8 cellular contexts compared by ENCODE assay signal in the genomic region with DNA sequence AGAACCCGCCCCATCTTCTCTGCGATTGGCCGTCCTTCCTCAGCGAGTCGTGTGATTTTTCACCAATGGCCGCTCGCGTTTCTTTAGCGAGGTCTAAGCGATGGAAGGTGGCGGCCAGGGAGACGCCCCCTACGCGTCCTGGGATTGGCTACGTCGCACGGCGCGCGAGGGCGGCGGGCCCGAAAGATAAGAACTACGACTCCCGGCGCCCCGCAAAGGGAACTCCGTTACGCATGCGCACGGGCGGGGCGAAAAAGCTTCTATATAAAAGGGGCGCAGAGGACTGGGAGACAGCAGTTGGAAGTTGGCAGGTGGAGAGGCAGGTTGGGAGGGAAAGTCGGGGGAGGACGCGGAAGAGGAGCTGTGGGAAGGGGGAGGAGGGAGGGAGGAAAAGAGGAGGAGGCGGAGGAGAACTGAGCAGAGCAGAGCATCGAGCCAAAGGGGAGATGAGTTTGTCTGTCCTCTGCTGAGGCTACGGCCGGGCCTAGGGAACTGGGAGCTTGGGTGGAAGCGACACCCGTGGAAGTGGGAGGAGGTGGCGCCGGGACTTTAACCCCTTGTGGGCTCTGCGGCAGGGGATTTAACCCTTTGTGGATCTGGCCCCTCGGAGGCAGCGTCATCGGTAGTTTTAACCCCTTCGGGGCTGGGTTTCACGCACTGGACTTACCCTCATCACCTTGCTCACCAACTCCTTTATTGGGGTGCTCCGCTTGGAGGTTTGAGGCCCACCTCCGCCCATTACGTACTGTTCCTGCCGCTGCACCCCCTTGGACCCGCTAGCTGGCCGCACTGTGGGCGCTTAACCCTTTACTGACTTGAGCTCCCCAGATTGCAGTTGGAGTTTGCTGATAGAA. TPM values are rescaled to one million over a fixed set of nuclear protein-coding genes. Genes with fewer than 3 reads are reported as not detected.
A peak's percentile ranks its signal among the peaks of the same experiment; 100 is the strongest.
DNase-seq lines count a peak whose midpoint lies in the region; ATAC-seq and TF ChIP-seq lines count a peak whose summit lies in the region.

A gene with protein sequence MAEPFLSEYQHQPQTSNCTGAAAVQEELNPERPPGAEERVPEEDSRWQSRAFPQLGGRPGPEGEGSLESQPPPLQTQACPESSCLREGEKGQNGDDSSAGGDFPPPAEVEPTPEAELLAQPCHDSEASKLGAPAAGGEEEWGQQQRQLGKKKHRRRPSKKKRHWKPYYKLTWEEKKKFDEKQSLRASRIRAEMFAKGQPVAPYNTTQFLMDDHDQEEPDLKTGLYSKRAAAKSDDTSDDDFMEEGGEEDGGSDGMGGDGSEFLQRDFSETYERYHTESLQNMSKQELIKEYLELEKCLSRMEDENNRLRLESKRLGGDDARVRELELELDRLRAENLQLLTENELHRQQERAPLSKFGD (plus strand): TSS at position 293 of the 854 bp plus-strand sequence. CDS start 716 bp downstream, outside the sequence.

- no peak within 1 kb of the TSS for H2BK20ac ChIP-seq in H9 (ENCODE audit: low read depth, low read length, poor library complexity, severe bottlenecking)

- H2BK12ac ChIP-seq in H9 (ENCODE audit: insufficient read length, low read depth, low read length), result no peak within 1 kb of the TSS

- no peak within 1 kb of the TSS for H2AFZ ChIP-seq in H9 (ENCODE audit: low read length)

- peak within 1 kb of the TSS; percentile 92 for H3K27ac ChIP-seq in H9 (ENCODE audit: insufficient read length, low read depth, low read length)

- no peak within 1 kb of the TSS for H2BK15ac ChIP-seq in H9 (ENCODE audit: low read depth, low read length)

- H3K79me1 ChIP-seq in H9 (ENCODE audit: insufficient read depth, low read depth, low read length, poor library complexity, severe bottlenecking), result peaks cover 4% of the 10 kb centered on the region

- H3K27ac Mint-ChIP-seq in H9, result peak within 1 kb of the TSS; percentile 99 to 100 (median 100)
- H3K27ac Mint-ChIP-seq in natural killer cell treated with Interleukin-12 subunit alpha and Interleukin-12 subunit beta and Interleukin-15 and Interleukin-18, amount 100 ng/mL, for 72 hours, result peak within 1 kb of the TSS; percentile 100

- no peak within 1 kb of the TSS for H3T11ph ChIP-seq in H9 (ENCODE audit: low read length)

- H3K27me3 Mint-ChIP-seq in H9 (ENCODE audit: low read depth), result peaks cover 2% of the 10 kb centered on the region
- H3K27me3 Mint-ChIP-seq in natural killer cell treated with Interleukin-12 subunit alpha and Interleukin-12 subunit beta and Interleukin-15 and Interleukin-18, amount 100 ng/mL, for 72 hours, result no peaks in the 10 kb centered on the region

- peak within 1 kb of the TSS; percentile 93 for H3K9ac ChIP-seq in H9 (ENCODE audit: extremely low read depth, insufficient read length, low read length)

- H3K9me3 ChIP-seq in H9 (ENCODE audit: control insufficient read depth, low read depth, low read length) (no peaks in the 10 kb centered on the region), MG63 (no peaks in the 10 kb centered on the region)

- no peaks in the 10 kb centered on the region for H4K20me1 ChIP-seq in H9 (ENCODE audit: control insufficient read depth, insufficient read depth, insufficient read length)

- H3K4me3 ChIP-seq in MG63 (peak within 1 kb of the TSS; percentile 93), fibroblast of pulmonary artery (replicated peaks; ENCODE audit: low read depth, low read length) (peak within 1 kb of the TSS; percentile 99)

- H3K23me2 ChIP-seq in H9 (ENCODE audit: insufficient read length, low read depth, low read length, poor library complexity, severe bottlenecking), result peaks cover 22% of the 10 kb centered on the region

- H3K4me1 ChIP-seq in H9 (ENCODE audit: insufficient read depth, low read length), result peaks cover 2% of the 10 kb centered on the region; the same call in 1 of the 2 replicates

- TF ChIP-seq CTCF in H9 (conservative IDR thresholded peaks at IDR 0.05) (no peak), fibroblast of pulmonary artery (IDR thresholded peaks at IDR 0.05; ENCODE audit: low read length, missing control alignments) (no peak)

- ATAC-seq in natural killer cell treated with Interleukin-12 subunit alpha and Interleukin-12 subunit beta and Interleukin-15 and Interleukin-18, amount 100 ng/mL, for 72 hours, result peak; percentile 90 to 91
- ATAC-seq in stimulated activated naive CD8-positive, alpha-beta T cell treated with anti-CD3 and anti-CD28 coated beads, Interleukin-15, Interleukin-2, amounts not matched to agents 100 U/mL and 50 U/mL, for 24 hours, result peak; percentile 83

- no peak within 1 kb of the TSS for H4K91ac ChIP-seq in H9 (ENCODE audit: insufficient read length, low read depth, low read length)

- H3K23ac ChIP-seq in H9 (ENCODE audit: insufficient read length, low read depth, low read length), result no peak within 1 kb of the TSS

- peak within 1 kb of the TSS; percentile 5 for H3K56ac ChIP-seq in H9 (ENCODE audit: insufficient read length, low read depth, low read length)

- H3K14ac ChIP-seq in H9 (ENCODE audit: insufficient read depth, low read length), result peak within 1 kb of the TSS; percentile 90

- no peaks in the 10 kb centered on the region; the same call in 1 of the 2 replicates for H3K79me2 ChIP-seq in H9 (ENCODE audit: insufficient read depth, low read length)

- no peaks in the 10 kb centered on the region for H3K27me3 ChIP-seq in H9 (ENCODE audit: insufficient read depth, low read length)
- H3K27me3 ChIP-seq in MG63, result no peaks in the 10 kb centered on the region

- H2AK5ac ChIP-seq in H9 (ENCODE audit: insufficient read length, low read length), result no peak within 1 kb of the TSS

- no peak within 1 kb of the TSS for H3K4ac ChIP-seq in H9 (ENCODE audit: low read depth, low read length)

- DNase-seq in ELF-1 (ENCODE audit: low read depth, low spot score) (peak; percentile 100), H9 (peak; percentile 100), MG63 (peak; percentile 99), SHP77 treated with DMSO at 0.1 percent for 48 hours (lab: John Stamatoyannopoulos, UW) (peak; percentile 95), fibroblast of pulmonary artery (ENCODE audit: low read depth) (peak; percentile 100)
- peak; percentile 100 for DNase-seq in activated effector memory CD4-positive, alpha-beta T cell treated with anti-CD3 and anti-CD28 coated beads, Interleukin-2, amount 50 U/mL, for 16 hours
- peak; percentile 99 for DNase-seq in natural killer cell treated with Interleukin-12 subunit alpha and Interleukin-12 subunit beta and Interleukin-15 and Interleukin-18, amount 100 ng/mL, for 72 hours (ENCODE audit: low spot score)
- peak; percentile 99 for DNase-seq in stimulated activated naive CD8-positive, alpha-beta T cell treated with anti-CD3 and anti-CD28 coated beads, Interleukin-15, Interleukin-2, amounts not matched to agents 100 U/mL and 50 U/mL, for 24 hours

- H3K4me3 Mint-ChIP-seq in H9, result peak within 1 kb of the TSS; percentile 98 to 99
- H3K4me3 Mint-ChIP-seq in natural killer cell treated with Interleukin-12 subunit alpha and Interleukin-12 subunit beta and Interleukin-15 and Interleukin-18, amount 100 ng/mL, for 72 hours, result peak within 1 kb of the TSS; percentile 97

- peaks cover 34 to 41% of the 10 kb centered on the region in 2 experiments for H3K4me1 Mint-ChIP-seq in H9
- H3K4me1 Mint-ChIP-seq in natural killer cell treated with Interleukin-12 subunit alpha and Interleukin-12 subunit beta and Interleukin-15 and Interleukin-18, amount 100 ng/mL, for 72 hours (ENCODE audit: low read depth in 2 of 2), result peaks cover 41 to 48% of the 10 kb centered on the region in 2 donors

- peak within 1 kb of the TSS; percentile 91 for H2BK5ac ChIP-seq in H9 (ENCODE audit: insufficient read length, low read length)

- H3K36me3 Mint-ChIP-seq in H9 (ENCODE audit: insufficient read depth in 1 of 3, low read depth in 3 of 3), result peaks cover 0 to 5% (median 3%) of the 10 kb centered on the region in 3 experiments; a peak in 2 of 7 replicates
- peaks cover 4% of the 10 kb centered on the region for H3K36me3 Mint-ChIP-seq in natural killer cell treated with Interleukin-12 subunit alpha and Interleukin-12 subunit beta and Interleukin-15 and Interleukin-18, amount 100 ng/mL, for 72 hours

- WGBS in H9 (ENCODE audit: extremely low coverage, insufficient read length, low lambda C conversion rate), result no CpG with 5 or more reads among the region's 58 CpGs

- H2BK120ac ChIP-seq in H9 (ENCODE audit: low read depth, low read length, poor library complexity, severe bottlenecking), result peak within 1 kb of the TSS; percentile 74

- H3K9me3 Mint-ChIP-seq in H9, result no peaks in the 10 kb centered on the region; a peak in 1 of 5 replicates
- no peaks in the 10 kb centered on the region for H3K9me3 Mint-ChIP-seq in natural killer cell treated with Interleukin-12 subunit alpha and Interleukin-12 subunit beta and Interleukin-15 and Interleukin-18, amount 100 ng/mL, for 72 hours

- H4K5ac ChIP-seq in H9 (ENCODE audit: insufficient read length, low read depth, low read length), result peak within 1 kb of the TSS; percentile 94

- H4K8ac ChIP-seq in H9 (replicated peaks; ENCODE audit: insufficient read length, low read depth, low read length), result no peak within 1 kb of the TSS

- H3K36me3 ChIP-seq in MG63, result peaks cover 20% of the 10 kb centered on the region

- H3K18ac ChIP-seq in H9 (ENCODE audit: insufficient read length, low read depth, low read length), result peak within 1 kb of the TSS; percentile 98

- H3K4me2 ChIP-seq in H9 (ENCODE audit: insufficient read depth, insufficient read length, low read length), result peak within 1 kb of the TSS; percentile 91

RNA-seq across cellular contexts. Expression of the gene that starts here (rescaled TPM):
- 32.4 and 33.0 TPM in 2 replicates for total RNA-seq in H9 (2021)
- total RNA-seq in MG63 (2014; rRNA removed; shearing (Covaris generic); ENCODE audit: low replicate concordance), result 20.3 and 20.8 TPM in 2 replicates
- total RNA-seq in natural killer cell treated with Interleukin-12 subunit alpha and Interleukin-12 subunit beta and Interleukin-15 and Interleukin-18, amount 100 ng/mL, for 72 hours, result 10 to 100 TPM; 48.0 to 66.9 TPM

Comparison
In these comparisons a context has a peak if more than half of its experiments do, and no peak if none do; other contexts are left out.
1. Peak in every context shown above with its lines: DNase-seq, ATAC-seq, H3K4me3 ChIP-seq and H3K27ac ChIP-seq.